9 cellular contexts compared by ENCODE assay signal in genomic region chr4:101232074-101232776, GRCh38.
DNase-seq lines count a peak whose midpoint lies in the region; ATAC-seq and TF ChIP-seq lines count a peak whose summit lies in the region.
"Had no signal": no experiment of that assay in that cellular context is flagged by ENCODE, and none has a peak within 500 bp of the region (broad histone marks: within the 10 kb centered on the region; RNA-seq: fewer than 3 reads in every experiment).

No MANE protein-coding gene starts in this region.

- in situ Hi-C loops in Caki2 (cut with HindIII; ENCODE audit: low pct_unique_long_range_greater_than_20kb, low sequenced_read_pairs): no loop called here

- no peaks in the 10 kb centered on the region for H3K9me3 Mint-ChIP-seq in HFFc6
- peaks cover 5% of the 10 kb centered on the region for H3K9me3 Mint-ChIP-seq in activated B cell treated with CpG ODN at 0.5 μM for 24 hours
- peaks cover 3% of the 10 kb centered on the region; the same call in 1 of the 2 replicates for H3K9me3 Mint-ChIP-seq in WTC11
- H3K9me3 Mint-ChIP-seq: nephron had no signal

- intact Hi-C loops in activated B cell treated with CpG ODN at 0.5 μM for 24 hours (cut with micrococcal nuclease): no loop called here
- intact Hi-C loops in left colon (cut with DNase I, micrococcal nuclease): no loop called here

- CTCF ChIA-PET in activated B cell treated with CpG ODN at 0.5 μM for 24 hours (lab: Charles Lee) (interaction anchor here (0.8 to 1.1 kb wide), 2 partner anchors 499 kb away, joined by 3 to 4 read pairs; no protein-coding TSS in a partner anchor), WTC11 (lab: Charles Lee) (no interaction called here)

- peak overlapping the region; percentile 38 for H3K27ac Mint-ChIP-seq in HFFc6
- H3K27ac Mint-ChIP-seq in activated B cell treated with CpG ODN at 0.5 μM for 24 hours: no peak overlapping the region
- no peak overlapping the region for H3K27ac Mint-ChIP-seq in WTC11
- H3K27ac Mint-ChIP-seq: nephron had no signal

- POLR2A ChIA-PET in activated B cell treated with CpG ODN at 0.5 μM for 24 hours (lab: Charles Lee) (no interaction called here), WTC11 (lab: Charles Lee) (no interaction called here)

- H3K36me3 Mint-ChIP-seq in HFFc6 (ENCODE audit: low read depth) (0 out of 2 replicates have a peak, but pooled peaks cover 3% of the 10 kb centered on the region), activated B cell treated with CpG ODN at 0.5 μM for 24 hours (ENCODE audit: low read depth) (peaks cover 11% of the 10 kb centered on the region), WTC11 (0 out of 2 replicates have a peak, but pooled peaks cover 3% of the 10 kb centered on the region)

- peak; percentile 10 for DNase-seq in Caki2 (ENCODE audit: low read depth)
- peak; percentile 67 for DNase-seq in HFFc6
- DNase-seq in activated B cell treated with CpG ODN at 0.5 μM for 24 hours: no peak
- DNase-seq in kidney tubule cell (ENCODE audit: low spot score): peak; percentile 76
- DNase-seq in iPS-NIHi11 (ENCODE audit: low spot score): no peak
- DNase-seq in WTC11 (ENCODE audit: low spot score): no peak
- DNase-seq in left colon: no peak

- H3K27me3 Mint-ChIP-seq in HFFc6 (ENCODE audit: insufficient read depth) (no peaks in the 10 kb centered on the region), activated B cell treated with CpG ODN at 0.5 μM for 24 hours (no peaks in the 10 kb centered on the region), WTC11 (ENCODE audit: low read depth) (no peaks in the 10 kb centered on the region)

- no peak for TF ChIP-seq CTCF in HFFc6 (IDR thresholded peaks at IDR 0.05)
- TF ChIP-seq CTCF in activated B cell treated with CpG ODN at 0.5 μM for 24 hours (IDR thresholded peaks at IDR 0.05): no peak
- no peak for TF ChIP-seq CTCF in WTC11 (IDR thresholded peaks at IDR 0.05)

- H3K4me3 Mint-ChIP-seq in HFFc6 (no peak overlapping the region), activated B cell treated with CpG ODN at 0.5 μM for 24 hours (no peak overlapping the region), WTC11 (no peak overlapping the region)
- H3K4me3 Mint-ChIP-seq: nephron had no signal

- ATAC-seq in activated B cell treated with CpG ODN at 0.5 μM for 24 hours (ENCODE audit: low read depth) (peak; percentile 75), WTC11 (no peak), left colon (no peak), GM21515 (IDR thresholded peaks at IDR 0.05; ENCODE audit: unreplicated experiment) (no peak)

- H3K4me1 Mint-ChIP-seq in HFFc6 (ENCODE audit: low read depth) (peaks cover 46% of the 10 kb centered on the region), activated B cell treated with CpG ODN at 0.5 μM for 24 hours (peaks cover 58% of the 10 kb centered on the region), WTC11 (peaks cover 27% of the 10 kb centered on the region)

TF ChIP-seq in WTC11, 78 proteins besides CTCF, POLR2A, EP300 and RAD21:
- TF ChIP-seq GRHL2 (CRISPR knock-in tag; IDR thresholded peaks at IDR 0.05; ENCODE audit: insufficient replicate concordance, severe bottlenecking): no peak
- no peak for TF ChIP-seq CREB1 (CRISPR knock-in tag; IDR thresholded peaks at IDR 0.05)
- no peak for TF ChIP-seq OVOL2 (CRISPR knock-in tag; IDR thresholded peaks at IDR 0.05; ENCODE audit: borderline replicate concordance)
- TF ChIP-seq E2F4 (CRISPR knock-in tag; IDR thresholded peaks at IDR 0.05; ENCODE audit: borderline replicate concordance, low read depth): no peak
- TF ChIP-seq MLX (CRISPR knock-in tag; IDR thresholded peaks at IDR 0.05): no peak
- no peak for TF ChIP-seq JAZF1 (CRISPR knock-in tag; IDR thresholded peaks at IDR 0.05)
- no peak for TF ChIP-seq FOXP1 (CRISPR knock-in tag; IDR thresholded peaks at IDR 0.05; ENCODE audit: borderline replicate concordance)
- no peak for TF ChIP-seq ATF6 (CRISPR knock-in tag; IDR thresholded peaks at IDR 0.05)
- no peak for TF ChIP-seq MYBL2 (CRISPR knock-in tag; IDR thresholded peaks at IDR 0.05)
- TF ChIP-seq ZNF423 (CRISPR knock-in tag; IDR thresholded peaks at IDR 0.05): no peak
- TF ChIP-seq FOXJ3 (CRISPR knock-in tag; IDR thresholded peaks at IDR 0.05; ENCODE audit: borderline replicate concordance): no peak
- no peak for TF ChIP-seq ETV6 (CRISPR knock-in tag; IDR thresholded peaks at IDR 0.05)
- no peak for TF ChIP-seq E2F5 (CRISPR knock-in tag; IDR thresholded peaks at IDR 0.05)
- no peak for TF ChIP-seq ATF1 (CRISPR knock-in tag; IDR thresholded peaks at IDR 0.05)
- TF ChIP-seq ZNF317 (CRISPR knock-in tag; IDR thresholded peaks at IDR 0.05; ENCODE audit: borderline replicate concordance, low read depth): no peak
- no peak for TF ChIP-seq ZNF121 (CRISPR knock-in tag; IDR thresholded peaks at IDR 0.05)
- TF ChIP-seq MAX (CRISPR knock-in tag; IDR thresholded peaks at IDR 0.05): no peak
- TF ChIP-seq MXD4 (CRISPR knock-in tag; IDR thresholded peaks at IDR 0.05; ENCODE audit: borderline replicate concordance): no peak

Comparison
In these comparisons a context has a peak if more than half of its experiments do, and no peak if none do; other contexts are left out.
1. DNase-seq: peak in Caki2 (single experiment), HFFc6 (single experiment) and kidney tubule cell (single experiment); none in activated B cell treated with CpG ODN at 0.5 μM for 24 hours (single experiment), iPS-NIHi11 (single experiment), WTC11 (single experiment) and left colon (0 of 2).